ENCODE assay signal across 29 cellular contexts in genomic region chr5:178668579-178668978, GRCh38. TPM values are rescaled to one million over a fixed set of nuclear protein-coding genes. Genes with fewer than 3 reads are reported as not detected.
A peak's percentile ranks its signal among the peaks of the same experiment; 100 is the strongest.
DNase-seq lines count a peak whose midpoint lies in the region; TF ChIP-seq lines count a peak whose summit lies in the region.
"Had no signal": no experiment of that assay in that cellular context is flagged by ENCODE, and none has a peak within 500 bp of the region (broad histone marks: within the 10 kb centered on the region; RNA-seq: fewer than 3 reads in every experiment).

No MANE protein-coding gene starts in this region.

- no peaks in the 10 kb centered on the region for H3K79me2 ChIP-seq in OCI-LY7 (ENCODE audit: insufficient read depth, low read depth, low read length)

- CTCF ChIA-PET in OCI-LY7 (lab: Charles Lee; ENCODE audit: unreplicated experiment): no interaction called here

- TF ChIP-seq CTCF in WERI-Rb-1 (IDR thresholded peaks at IDR 0.05; ENCODE audit: low read depth, low read length) (no peak), OCI-LY7 (conservative IDR thresholded peaks at IDR 0.05; ENCODE audit: low read length) (no peak)

- no peak overlapping the region for H3K9ac ChIP-seq in BLaER1 treated with 17β-estradiol and CSF1 and Interleukin-3, amounts not matched to agents 10 nM and 100 nM

- no peaks in the 10 kb centered on the region for H3K9me2 ChIP-seq in OCI-LY7 (ENCODE audit: insufficient read depth, low read length)

- intact Hi-C loops in OCI-LY7 (cut with micrococcal nuclease; ENCODE audit: unreplicated experiment): no loop called here

- no peaks in the 10 kb centered on the region for H4K20me1 ChIP-seq in BLaER1 treated with 17β-estradiol and CSF1 and Interleukin-3, amounts not matched to agents 10 nM and 100 nM
- no peaks in the 10 kb centered on the region for H4K20me1 ChIP-seq in OCI-LY7 (ENCODE audit: insufficient read depth, low read length)

- no peaks in the 10 kb centered on the region for H3K27me3 ChIP-seq in BLaER1 treated with 17β-estradiol and CSF1 and Interleukin-3, amounts not matched to agents 10 nM and 100 nM
- no peaks in the 10 kb centered on the region for H3K27me3 ChIP-seq in WERI-Rb-1 (ENCODE audit: insufficient read depth, low read depth, severe bottlenecking)
- H3K27me3 ChIP-seq: cardiac muscle cell, gastrocnemius medialis, transverse colon had no signal

- H3K4me1 ChIP-seq in BLaER1 treated with 17β-estradiol and CSF1 and Interleukin-3, amounts not matched to agents 10 nM and 100 nM: peaks cover 12 to 20% (median 19%) of the 10 kb centered on the region in 10 experiments
- H3K4me1 ChIP-seq in OCI-LY7 (ENCODE audit: insufficient read depth, low read length, poor library complexity, severe bottlenecking): no peaks in the 10 kb centered on the region
- H3K4me1 ChIP-seq: gastrocnemius medialis, transverse colon had no signal

- DNase-seq in MV-4-11 (lab: John Stamatoyannopoulos, UW): peak; percentile 74
- peak; percentile 47 for DNase-seq in SKM-1 (lab: John Stamatoyannopoulos, UW; ENCODE audit: unreplicated experiment)
- DNase-seq in dedifferentiated amniotic fluid mesenchymal stem cell (ENCODE audit: extremely low spot score): peak; percentile 5
- no peak for DNase-seq in WERI-Rb-1
- no peak for DNase-seq in activated gamma-delta T cell (lab: John Stamatoyannopoulos, UW)
- DNase-seq in OCI-LY7 (ENCODE audit: low spot score): no peak
- DNase-seq in activated naive CD4-positive, alpha-beta T cell treated with anti-CD3 and anti-CD28 coated beads, Interleukin-2, amount 50 U/mL, for 16 hours: no peak
- DNase-seq: 8988T; activated B cell treated with CpG ODN at 0.5 μM for 24 hours; activated CD4-positive, alpha-beta T cell treated with anti-CD3 and anti-CD28 coated beads, Interleukin-2, amount 50 U/mL, for 1 hour; activated gamma-delta T cell treated with Interleukin-2 at 50 U/mL for 16 hours; activated T-cell treated with anti-CD3 and anti-CD28 coated beads, Interleukin-2, amount 50 U/mL, for 24 hours; Calu3; DMS79; effector CD4-positive, alpha-beta T cell; gastrocnemius medialis; GDM1; hippocampal formation; left cardiac atrium; mucosa of descending colon; NCI-H2107; NCI-H446; NCI-H82; stimulated activated CD4-positive, alpha-beta T cell treated with anti-CD3 and anti-CD28 coated beads, Interleukin-4, amount 100 ng/mL, for 24 hours; transverse colon had no signal

- peaks cover 5 to 19% (median 15%) of the 10 kb centered on the region in 11 experiments; a peak in 18 of 22 replicates for H3K9me3 ChIP-seq in BLaER1 treated with 17β-estradiol and CSF1 and Interleukin-3, amounts not matched to agents 10 nM and 100 nM (replicated peaks in 1 of 11)
- H3K9me3 ChIP-seq in WERI-Rb-1 (ENCODE audit: severe bottlenecking) (no peaks in the 10 kb centered on the region), OCI-LY7 (ENCODE audit: low read length) (no peaks in the 10 kb centered on the region)
- H3K9me3 ChIP-seq: gastrocnemius medialis, mucosa of descending colon, transverse colon had no signal

- H3K36me3 ChIP-seq in BLaER1 treated with 17β-estradiol and CSF1 and Interleukin-3, amounts not matched to agents 10 nM and 100 nM: no peaks in the 10 kb centered on the region
- H3K36me3 ChIP-seq in WERI-Rb-1: no peaks in the 10 kb centered on the region
- H3K36me3 ChIP-seq in OCI-LY7 (ENCODE audit: insufficient read depth, low read length): no peaks in the 10 kb centered on the region
- H3K36me3 ChIP-seq: cardiac muscle cell, gastrocnemius medialis, transverse colon had no signal

- peak overlapping the region in 7 of 11 experiments; percentile 15 to 83 (median 55); a peak in 6 of 22 replicates for H3K4me2 ChIP-seq in BLaER1 treated with 17β-estradiol and CSF1 and Interleukin-3, amounts not matched to agents 10 nM and 100 nM
- H3K4me2 ChIP-seq in OCI-LY7 (ENCODE audit: low read length): no peak overlapping the region
- H3K4me2 ChIP-seq: GM23338 had no signal

- H2AFZ ChIP-seq in OCI-LY7 (ENCODE audit: low read length): no peak overlapping the region
- H2AFZ ChIP-seq: GM23338 had no signal

- POLR2A ChIA-PET in OCI-LY7 (lab: Charles Lee): no interaction called here

- 0 out of 22 replicates have a peak overlapping the region, but pooled peaks of 1 of the 11 experiments have one; percentile 14 for H3K27ac ChIP-seq in BLaER1 treated with 17β-estradiol and CSF1 and Interleukin-3, amounts not matched to agents 10 nM and 100 nM
- H3K27ac ChIP-seq in WERI-Rb-1 (no peak overlapping the region), OCI-LY7 (ENCODE audit: low read depth, low read length, poor library complexity, severe bottlenecking) (no peak overlapping the region)
- H3K27ac ChIP-seq: gastrocnemius medialis, transverse colon had no signal

- no peak overlapping the region for H3K4me3 ChIP-seq in BLaER1 treated with 17β-estradiol and CSF1 and Interleukin-3, amounts not matched to agents 10 nM and 100 nM
- H3K4me3 ChIP-seq in WERI-Rb-1 (ENCODE audit: low read depth, low read length) (no peak overlapping the region), OCI-LY7 (ENCODE audit: low read depth, low read length, poor library complexity, severe bottlenecking) (no peak overlapping the region)
- H3K4me3 ChIP-seq: cardiac muscle cell, gastrocnemius medialis, GM23338, lung, mucosa of descending colon, transverse colon had no signal

- no TSS peak for BruUV-seq in OCI-LY7 (replicated peaks; lab: Mats Ljungman, UMichigan)

RNA-seq across cellular contexts. Expression of gene CLK4, which starts 41.7 kb away (rescaled TPM):
- total RNA-seq in OCI-LY7 (2014; rRNA removed; shearing (Covaris generic)): 31.8 and 37.4 TPM in 2 replicates
- 32.6 and 40.1 TPM in 2 replicates for total RNA-seq in OCI-LY7 (2022)

Comparison
In these comparisons a context has a peak if more than half of its experiments do, and no peak if none do; other contexts are left out.
1. DNase-seq: peak in MV-4-11 (single experiment), SKM-1 (single experiment) and dedifferentiated amniotic fluid mesenchymal stem cell (single experiment); none in WERI-Rb-1 (single experiment), activated gamma-delta T cell (single experiment), OCI-LY7 (single experiment) and activated naive CD4-positive, alpha-beta T cell treated with anti-CD3 and anti-CD28 coated beads, Interleukin-2, amount 50 U/mL, for 16 hours (single experiment).